Comparison of ENCODE assay signal across 9 cellular contexts in genomic region chr4:118760092-118760491, GRCh38.
DNase-seq lines count a peak whose midpoint lies in the region; ATAC-seq and TF ChIP-seq lines count a peak whose summit lies in the region.
"Had no signal": no experiment of that assay in that cellular context is flagged by ENCODE, and none has a peak within 500 bp of the region (broad histone marks: within the 10 kb centered on the region; RNA-seq: fewer than 3 reads in every experiment).

No MANE protein-coding gene starts in this region.

- no peak for TF ChIP-seq EP300 in transverse colon (IDR thresholded peaks at IDR 0.05; ENCODE audit: low read depth)

- no peaks in the 10 kb centered on the region for H3K27me3 ChIP-seq in transverse colon

- H3K27ac Mint-ChIP-seq in chondrocyte (ENCODE audit: unreplicated experiment): no peak overlapping the region

- TF ChIP-seq CTCF in transverse colon (IDR thresholded peaks at IDR 0.05) (no peak), chondrocyte (IDR thresholded peaks at IDR 0.05) (no peak)

- H3K4me1 Mint-ChIP-seq in chondrocyte (ENCODE audit: low read depth): peaks cover 90% of the 10 kb centered on the region

- no peak overlapping the region for H3K4me3 Mint-ChIP-seq in chondrocyte (ENCODE audit: unreplicated experiment)

- H3K27me3 Mint-ChIP-seq in chondrocyte (ENCODE audit: low read depth): no peaks in the 10 kb centered on the region

- peaks cover 0 to 3% (median 0%) of the 10 kb centered on the region in 4 donors for H3K36me3 ChIP-seq in transverse colon

- peak; percentile 34 for ATAC-seq in GM19452 (IDR thresholded peaks at IDR 0.05; ENCODE audit: unreplicated experiment)
- ATAC-seq in HG02840 (IDR thresholded peaks at IDR 0.05; ENCODE audit: low FRiP score, unreplicated experiment): peak; percentile 41
- peak; percentile 14 for ATAC-seq in HG03575 (IDR thresholded peaks at IDR 0.05; ENCODE audit: extremely low read depth, insufficient number of reproducible peaks, low FRiP score, unreplicated experiment)

- no peak for TF ChIP-seq POLR2A in transverse colon (IDR thresholded peaks at IDR 0.05)

- intact Hi-C loops in transverse colon (cut with DNase I; ENCODE audit: low total_unique reads): loop anchor here (10.0 kb wide), 1 partner anchor 125 kb away; the partner anchor contains the start of gene SYNPO2

- H3K9me3 Mint-ChIP-seq in chondrocyte (ENCODE audit: low read depth): no peaks in the 10 kb centered on the region

- DNase-seq in transverse colon (no peak), caudate nucleus (lab: John Stamatoyannopoulos, UW) (no peak), GM19238 (ENCODE audit: insufficient read length, low spot score) (no peak), chondrocyte (ENCODE audit: low spot score) (no peak)
- DNase-seq: mammary epithelial cell, NCI-H1694 treated with DMSO at 0.1 percent for 48 hours had no signal

- H3K4me3 ChIP-seq in transverse colon: no peak overlapping the region

- 84 to 89% methylated on average over 3 of the region's 3 CpGs for WGBS in transverse colon (ENCODE audit: low coverage in 1 of 2), 2 donors

- in situ Hi-C loops in transverse colon (cut with MboI; ENCODE audit: low pct_ligation_motif_present in 1 of 4, low pct_unique_long_range_greater_than_20kb in 1 of 4, low sequenced_read_pairs in 3 of 4): loop anchor here in 2 of 4 donors (10.0 to 25.0 kb wide), 3 partner anchors 127 to 227 kb away; partner anchors contain the start of gene SYNPO2 (in 1 of the 2)

- H3K27ac ChIP-seq in transverse colon: peak overlapping the region; percentile 64 to 81 (median 76)
- no peak overlapping the region for H3K27ac ChIP-seq in caudate nucleus (ENCODE audit: low read depth, low read length)

- peaks cover 43% of the 10 kb centered on the region for H3K36me3 Mint-ChIP-seq in chondrocyte (ENCODE audit: low read depth)

- H3K4me1 ChIP-seq in transverse colon: peaks cover 3 to 76% (median 15%) of the 10 kb centered on the region in 4 donors

- H3K9me3 ChIP-seq in transverse colon: no peaks in the 10 kb centered on the region
